In genomic region chr12:65168606-65169310, GRCh38 we compare ENCODE assay signal across 1 cellular context.
TF ChIP-seq lines count a peak whose summit lies in the region.

No MANE protein-coding gene starts in this region.

TF ChIP-seq in endothelial cell of umbilical vein, 7 proteins besides CTCF, POLR2A, EP300 and RAD21 (continued from another document):
- no peak for TF ChIP-seq GATA2 (IDR thresholded peaks at IDR 0.05; ENCODE audit: insufficient read depth, insufficient read length, low read depth, low read length)
- no peak for TF ChIP-seq POLR2AphosphoS5 (IDR thresholded peaks at IDR 0.05; ENCODE audit: insufficient read depth, low read depth, low read length)
